16 cellular contexts compared by ENCODE assay signal in genomic region chr4:38681283-38682066, GRCh38. TPM values are rescaled to one million over a fixed set of nuclear protein-coding genes. Genes with fewer than 3 reads are reported as not detected.
DNase-seq lines count a peak whose midpoint lies in the region; ATAC-seq, FAIRE-seq and TF ChIP-seq lines count a peak whose summit lies in the region.
"Had no signal": no experiment of that assay in that cellular context is flagged by ENCODE, and none has a peak within 500 bp of the region (broad histone marks: within the 10 kb centered on the region; RNA-seq: fewer than 3 reads in every experiment).

No MANE protein-coding gene starts in this region.

- no peak for TF ChIP-seq EP300 in sigmoid colon (IDR thresholded peaks at IDR 0.05)

- no peaks in the 10 kb centered on the region for H3K27me3 Mint-ChIP-seq in astrocyte (ENCODE audit: low read depth, unreplicated experiment)

- TF ChIP-seq CTCF in astrocyte (IDR thresholded peaks at IDR 0.05; ENCODE audit: insufficient read depth, low read depth, low read length) (no peak), sigmoid colon (IDR thresholded peaks at IDR 0.05) (no peak)

- peaks cover 66% of the 10 kb centered on the region for H4K20me1 ChIP-seq in astrocyte (ENCODE audit: insufficient read depth, low read length)

- 71 to 80% methylated on average over 12 of the region's 12 CpGs for WGBS in sigmoid colon, 2 donors

- no peak for FAIRE-seq in astrocyte (lab: Jason Lieb, UNC)

- DNase-seq in EL: peak; percentile 41
- peak; percentile 83 for DNase-seq in astrocyte (ENCODE audit: low read depth)
- DNase-seq in left cardiac atrium: peak; percentile 28
- DNase-seq in sigmoid colon: peak; percentile 66
- DNase-seq in NCI-H2029 treated with DMSO at 0.1 percent for 48 hours (lab: John Stamatoyannopoulos, UW): no peak
- DNase-seq in stimulated activated naive CD4-positive, alpha-beta T cell treated with Interleukin-2 at 50 U/mL for 16 hours (lab: John Stamatoyannopoulos, UW): no peak
- DNase-seq in MV-4-11 (lab: John Stamatoyannopoulos, UW): no peak
- DNase-seq: activated CD8-positive, alpha-beta memory T cell treated with anti-CD3 and anti-CD28 coated beads, Interleukin-2, amount 50 U/mL, for 4 hours; foreskin melanocyte; kidney glomerular epithelial cell; NCI-H187 treated with DMSO at 0.1 percent for 48 hours; NCI-H82 had no signal

- H3K36me3 ChIP-seq in astrocyte (ENCODE audit: insufficient read depth, low read length): peaks cover 18% of the 10 kb centered on the region
- H3K36me3 ChIP-seq in sigmoid colon: peaks cover 0 to 20% (median 4%) of the 10 kb centered on the region in 4 donors

- ATAC-seq in left cardiac atrium: peak; percentile 20 to 23
- no peak for ATAC-seq in HG03354 (IDR thresholded peaks at IDR 0.05; ENCODE audit: poor library complexity, severe bottlenecking, unreplicated experiment)

- peaks cover 29% of the 10 kb centered on the region for H3K4me1 ChIP-seq in astrocyte (ENCODE audit: insufficient read depth, low read length)
- H3K4me1 ChIP-seq in sigmoid colon: peaks cover 0 to 95% (median 83%) of the 10 kb centered on the region in 4 donors

- intact Hi-C loops in left cardiac atrium (cut with DNase I): no loop called here
- intact Hi-C loops in sigmoid colon (cut with DNase I): no loop called here

- H3K27me3 ChIP-seq in astrocyte (ENCODE audit: insufficient read depth, low read length): no peaks in the 10 kb centered on the region
- no peaks in the 10 kb centered on the region for H3K27me3 ChIP-seq in sigmoid colon
- H3K27me3 ChIP-seq: cardiac muscle cell, neutrophil, SJSA1 had no signal

- peaks cover 17% of the 10 kb centered on the region for H3K4me1 Mint-ChIP-seq in astrocyte (ENCODE audit: low read depth, unreplicated experiment)

- TF ChIP-seq POLR2A in sigmoid colon (IDR thresholded peaks at IDR 0.05): no peak

- peaks cover 13% of the 10 kb centered on the region for H3K36me3 Mint-ChIP-seq in astrocyte (ENCODE audit: low read depth, unreplicated experiment)

- H3K9ac ChIP-seq in astrocyte (ENCODE audit: low read length): peak overlapping the region; percentile 68

- peak overlapping the region; percentile 26 for H3K4me2 ChIP-seq in astrocyte (ENCODE audit: low read length)

- H3K79me2 ChIP-seq in astrocyte (ENCODE audit: insufficient read depth, low read length): peaks cover 97% of the 10 kb centered on the region

- no peak overlapping the region for H3K4me3 Mint-ChIP-seq in astrocyte (ENCODE audit: unreplicated experiment)

- H3K4me3 ChIP-seq in astrocyte (ENCODE audit: insufficient read depth, low read depth, low read length) (no peak overlapping the region), sigmoid colon (no peak overlapping the region)
- H3K4me3 ChIP-seq: cardiac muscle cell, SJSA1 had no signal

- H3K27ac ChIP-seq in astrocyte (ENCODE audit: low read depth, low read length) (peak overlapping the region; percentile 82), sigmoid colon (peak overlapping the region; percentile 36 to 73 (median 56))
- H3K27ac ChIP-seq: cardiac muscle cell, neutrophil, SJSA1 had no signal

- H3K9me3 Mint-ChIP-seq in astrocyte (ENCODE audit: unreplicated experiment): no peaks in the 10 kb centered on the region

- H2AFZ ChIP-seq in astrocyte (ENCODE audit: low read depth, low read length): no peak overlapping the region

- H3K27ac Mint-ChIP-seq in astrocyte (ENCODE audit: unreplicated experiment): no peak overlapping the region

- H3K9me3 ChIP-seq in astrocyte (ENCODE audit: insufficient read depth, low read depth, low read length) (no peaks in the 10 kb centered on the region), sigmoid colon (no peaks in the 10 kb centered on the region)
- H3K9me3 ChIP-seq: neutrophil, SJSA1 had no signal

RNA-seq across cellular contexts. Expression of gene KLF3, which starts 17.5 kb away (rescaled TPM):
- total RNA-seq in astrocyte (35.9 and 40.8 TPM in 2 replicates), left cardiac atrium (10 to 100 TPM; 20.6 to 29.5 TPM), sigmoid colon (10 to 100 TPM; 29.2 to 43.5 (median 38.0) TPM)
- polyA plus RNA-seq in sigmoid colon: 10 to 100 TPM; 38.6 to 64.0 (median 48.6) TPM

Comparison
In these comparisons a context has a peak if more than half of its experiments do, and no peak if none do; other contexts are left out.
1. DNase-seq: peak in EL (single experiment), astrocyte (single experiment), left cardiac atrium (single experiment) and sigmoid colon (single experiment); none in NCI-H2029 treated with DMSO at 0.1 percent for 48 hours (single experiment), stimulated activated naive CD4-positive, alpha-beta T cell treated with Interleukin-2 at 50 U/mL for 16 hours (single experiment) and MV-4-11 (single experiment).